Comparison of ENCODE assay signal across 17 cellular contexts in the genomic region with DNA sequence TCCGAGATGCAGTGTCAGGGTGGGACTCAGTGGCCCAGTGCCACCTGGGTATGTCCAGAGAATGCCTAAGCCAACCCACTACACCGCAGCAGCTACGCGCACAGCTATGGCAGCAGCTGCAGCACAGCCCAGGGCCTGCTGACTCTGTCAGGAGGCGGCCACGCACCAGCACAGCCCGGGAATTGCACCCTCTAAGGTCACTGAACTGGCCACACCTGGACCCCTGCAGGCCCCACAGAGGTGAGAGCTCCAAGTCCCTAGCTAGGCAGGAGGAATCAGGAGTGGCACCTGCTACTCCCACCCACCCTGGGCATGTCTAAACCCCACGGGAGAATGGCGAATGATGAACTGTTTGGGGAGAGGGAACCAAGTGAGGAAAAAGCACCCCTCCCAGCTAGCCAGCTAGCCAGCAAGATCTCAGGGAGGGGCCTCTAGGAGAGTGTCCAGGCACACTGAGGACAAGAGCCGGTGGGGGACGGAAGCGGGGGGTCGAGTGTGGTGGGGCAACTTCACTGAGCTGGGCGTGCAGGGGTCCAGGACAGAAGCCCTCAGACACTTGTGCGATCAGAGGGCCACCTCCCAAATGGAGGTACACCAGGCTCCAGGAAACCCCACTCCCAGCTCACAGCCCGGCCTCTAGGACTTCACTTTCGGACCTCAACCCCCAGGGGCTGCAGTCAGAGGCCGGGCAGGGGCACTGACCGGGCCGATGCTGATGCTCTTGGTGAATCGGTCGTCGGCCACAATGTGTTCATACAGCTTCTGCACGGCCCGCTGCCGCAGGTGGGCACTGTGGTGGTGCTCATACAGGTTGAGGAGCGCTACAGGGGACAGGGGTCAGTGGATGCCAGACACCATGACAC. TPM values are rescaled to one million over a fixed set of nuclear protein-coding genes. Genes with fewer than 3 reads are reported as not detected.
DNase-seq lines count a peak whose midpoint lies in the region; ATAC-seq and TF ChIP-seq lines count a peak whose summit lies in the region.
"Had no signal": no experiment of that assay in that cellular context is flagged by ENCODE, and none has a peak within 500 bp of the region (broad histone marks: within the 10 kb centered on the region; RNA-seq: fewer than 3 reads in every experiment).

No MANE protein-coding gene starts in this region.

- ATAC-seq in GM21528 (IDR thresholded peaks at IDR 0.05; ENCODE audit: low FRiP score, unreplicated experiment) (no peak), SK-N-SH treated with all-trans-retinoic acid at 6 μM for 48 hours (no peak)
- ATAC-seq: CD8-positive, alpha-beta T cell had no signal

- POLR2A ChIA-PET in RWPE1 (lab: Yijun Ruan, JAX; ENCODE audit: low non-redundant PET): no interaction called here

- in situ Hi-C loops in GM13976 (cut with MboI; ENCODE audit: low sequenced_read_pairs, unreplicated experiment): no loop called here

- CTCF ChIA-PET in RWPE1 (lab: Yijun Ruan, JAX): interaction anchor here (0.6 kb wide), 2 partner anchors 17 to 61 kb away, joined by 3 read pairs; no protein-coding TSS in a partner anchor

- H3K4me3 ChIP-seq in ovary: no peak overlapping the region
- H3K4me3 ChIP-seq: PC-9 had no signal

- H3K27me3 ChIP-seq in ovary: no peaks in the 10 kb centered on the region
- H3K27me3 ChIP-seq: BE2C had no signal

- TF ChIP-seq CTCF in GM13976 (IDR thresholded peaks at IDR 0.05; ENCODE audit: borderline replicate concordance, control extremely low read depth, extremely low read depth, insufficient read depth, missing control alignments) (no peak), RWPE1 (conservative IDR thresholded peaks at IDR 0.05; ENCODE audit: low read depth) (no peak), ovary (IDR thresholded peaks at IDR 0.05) (no peak)

- intact Hi-C loops in ovary (cut with DNase I): loop anchor here in 1 of 4 donors (5.0 kb wide), 1 partner anchor 72 kb away; no protein-coding TSS in a partner anchor

- TF ChIP-seq POLR2A in ovary (IDR thresholded peaks at IDR 0.05): no peak

- H3K4me1 ChIP-seq in ovary (ENCODE audit: insufficient read depth): no peaks in the 10 kb centered on the region

- TF ChIP-seq EP300 in ovary (IDR thresholded peaks at IDR 0.05): no peak

- H3K27ac ChIP-seq in RWPE1 (peak overlapping the region; percentile 33), ovary (no peak overlapping the region)
- H3K27ac ChIP-seq: PC-9 had no signal

- no peaks in the 10 kb centered on the region for H3K9me3 ChIP-seq in ovary
- H3K9me3 ChIP-seq: BE2C had no signal

- WGBS in ovary, 3 donors: 89 to 92% (median 92%) methylated on average over 27 of the region's 27 CpGs

- H3K36me3 ChIP-seq in ovary: no peaks in the 10 kb centered on the region

- DNase-seq in GM13976 (ENCODE audit: low spot score) (peak; percentile 13), RWPE1 (ENCODE audit: low spot score) (no peak), islet precursor cell (peak; percentile 48), ovary (peak in 4 of 5 donors; percentile 9 to 29 (median 16)), NCI-H774 (lab: John Stamatoyannopoulos, UW) (no peak), medulla oblongata (ENCODE audit: extremely low spot score) (no peak)
- DNase-seq: ACHN; CD8-positive, alpha-beta T cell; GF-D8; NCI-H146; NCI-H226; NCI-H526; PC-9; SHP77 had no signal

TF ChIP-seq in SK-N-SH treated with all-trans-retinoic acid at 6 μM for 48 hours, 23 proteins besides CTCF, POLR2A, EP300 and RAD21:
- TF ChIP-seq ZFP30 (CRISPR knock-in tag; IDR thresholded peaks at IDR 0.05): no peak
- no peak for TF ChIP-seq ZNF70 (CRISPR knock-in tag; IDR thresholded peaks at IDR 0.05)
- TF ChIP-seq, protein P1, sequence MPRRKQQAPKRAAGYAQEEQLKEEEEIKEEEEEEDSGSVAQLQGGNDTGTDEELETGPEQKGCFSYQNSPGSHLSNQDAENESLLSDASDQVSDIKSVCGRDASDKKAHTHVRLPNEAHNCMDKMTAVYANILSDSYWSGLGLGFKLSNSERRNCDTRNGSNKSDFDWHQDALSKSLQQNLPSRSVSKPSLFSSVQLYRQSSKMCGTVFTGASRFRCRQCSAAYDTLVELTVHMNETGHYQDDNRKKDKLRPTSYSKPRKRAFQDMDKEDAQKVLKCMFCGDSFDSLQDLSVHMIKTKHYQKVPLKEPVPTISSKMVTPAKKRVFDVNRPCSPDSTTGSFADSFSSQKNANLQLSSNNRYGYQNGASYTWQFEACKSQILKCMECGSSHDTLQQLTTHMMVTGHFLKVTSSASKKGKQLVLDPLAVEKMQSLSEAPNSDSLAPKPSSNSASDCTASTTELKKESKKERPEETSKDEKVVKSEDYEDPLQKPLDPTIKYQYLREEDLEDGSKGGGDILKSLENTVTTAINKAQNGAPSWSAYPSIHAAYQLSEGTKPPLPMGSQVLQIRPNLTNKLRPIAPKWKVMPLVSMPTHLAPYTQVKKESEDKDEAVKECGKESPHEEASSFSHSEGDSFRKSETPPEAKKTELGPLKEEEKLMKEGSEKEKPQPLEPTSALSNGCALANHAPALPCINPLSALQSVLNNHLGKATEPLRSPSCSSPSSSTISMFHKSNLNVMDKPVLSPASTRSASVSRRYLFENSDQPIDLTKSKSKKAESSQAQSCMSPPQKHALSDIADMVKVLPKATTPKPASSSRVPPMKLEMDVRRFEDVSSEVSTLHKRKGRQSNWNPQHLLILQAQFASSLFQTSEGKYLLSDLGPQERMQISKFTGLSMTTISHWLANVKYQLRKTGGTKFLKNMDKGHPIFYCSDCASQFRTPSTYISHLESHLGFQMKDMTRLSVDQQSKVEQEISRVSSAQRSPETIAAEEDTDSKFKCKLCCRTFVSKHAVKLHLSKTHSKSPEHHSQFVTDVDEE (CRISPR knock-in tag; IDR thresholded peaks at IDR 0.05): no peak
- TF ChIP-seq TOX (CRISPR knock-in tag; IDR thresholded peaks at IDR 0.05; ENCODE audit: borderline replicate concordance): no peak
- TF ChIP-seq PATZ1 (CRISPR knock-in tag; IDR thresholded peaks at IDR 0.05; ENCODE audit: borderline replicate concordance): no peak
- no peak for TF ChIP-seq ZC3H10 (CRISPR knock-in tag; IDR thresholded peaks at IDR 0.05)
- no peak for TF ChIP-seq ARNTL (CRISPR knock-in tag; IDR thresholded peaks at IDR 0.05; ENCODE audit: borderline replicate concordance, low read depth)
- TF ChIP-seq BACH2 (CRISPR knock-in tag; IDR thresholded peaks at IDR 0.05; ENCODE audit: borderline replicate concordance): no peak
- TF ChIP-seq, protein P2, sequence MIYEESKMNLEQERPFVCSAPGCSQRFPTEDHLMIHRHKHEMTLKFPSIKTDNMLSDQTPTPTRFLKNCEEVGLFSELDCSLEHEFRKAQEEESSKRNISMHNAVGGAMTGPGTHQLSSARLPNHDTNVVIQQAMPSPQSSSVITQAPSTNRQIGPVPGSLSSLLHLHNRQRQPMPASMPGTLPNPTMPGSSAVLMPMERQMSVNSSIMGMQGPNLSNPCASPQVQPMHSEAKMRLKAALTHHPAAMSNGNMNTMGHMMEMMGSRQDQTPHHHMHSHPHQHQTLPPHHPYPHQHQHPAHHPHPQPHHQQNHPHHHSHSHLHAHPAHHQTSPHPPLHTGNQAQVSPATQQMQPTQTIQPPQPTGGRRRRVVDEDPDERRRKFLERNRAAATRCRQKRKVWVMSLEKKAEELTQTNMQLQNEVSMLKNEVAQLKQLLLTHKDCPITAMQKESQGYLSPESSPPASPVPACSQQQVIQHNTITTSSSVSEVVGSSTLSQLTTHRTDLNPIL (CRISPR knock-in tag; IDR thresholded peaks at IDR 0.05; ENCODE audit: low read depth): no peak
- no peak for TF ChIP-seq PPARA (CRISPR knock-in tag; IDR thresholded peaks at IDR 0.05; ENCODE audit: borderline replicate concordance)

RNA-seq across cellular contexts. Expression of gene LSS, which starts 13.9 kb away (rescaled TPM):
- total RNA-seq in ovary: 100 to 1,000 TPM in 2 of 7 donors, 10 to 100 TPM in 5; 33.2 to 201 (median 80.9) TPM
- polyA plus RNA-seq in ovary: 10 to 100 TPM; 19.8 to 49.8 TPM

RNA-seq across cellular contexts. Expression of gene SPATC1L, which starts 30.4 kb away (rescaled TPM):
- total RNA-seq in ovary: 10 to 100 TPM in 5 of 7 donors, 1 to 10 TPM in 2; 7.2 to 21.1 (median 14.9) TPM
- 10 to 100 TPM in 1 of 2 donors, 1 to 10 TPM in 1; 2.8 to 21.3 TPM for polyA plus RNA-seq in ovary

RNA-seq across cellular contexts. Expression of gene FTCD, which starts 59.3 kb away (rescaled TPM):
- 1 to 10 TPM in 5 of 7 donors, under 1 TPM in 2; 0.83 to 7.5 (median 3.8) TPM for total RNA-seq in ovary
- polyA plus RNA-seq in ovary: 1 to 10 TPM in 1 of 2 donors, not detected in 1; 3.5 TPM

Comparison
In these comparisons a context has a peak if more than half of its experiments do, and no peak if none do; other contexts are left out.
1. DNase-seq: peak in GM13976 (single experiment), islet precursor cell (single experiment) and ovary (4 of 5); none in RWPE1 (single experiment), NCI-H774 (single experiment) and medulla oblongata (single experiment).